10 cellular contexts compared by ENCODE assay signal in genomic region chr9:16202913-16203734, GRCh38.
DNase-seq lines count a peak whose midpoint lies in the region; ATAC-seq and TF ChIP-seq lines count a peak whose summit lies in the region.
"Had no signal": no experiment of that assay in that cellular context is flagged by ENCODE, and none has a peak within 500 bp of the region (broad histone marks: within the 10 kb centered on the region; RNA-seq: fewer than 3 reads in every experiment).

No MANE protein-coding gene starts in this region.

- H3K36me3 Mint-ChIP-seq in endodermal cell (ENCODE audit: low read depth): no peaks in the 10 kb centered on the region
- H3K36me3 Mint-ChIP-seq in nephron (ENCODE audit: low read depth): no peaks in the 10 kb centered on the region

- no peak overlapping the region for H3K27ac Mint-ChIP-seq in endodermal cell
- peak overlapping the region; percentile 41 to 74 (median 73) for H3K27ac Mint-ChIP-seq in nephron

- peak; percentile 50 for DNase-seq in AG09319 (ENCODE audit: extremely low read depth, low read depth)
- DNase-seq in M059J (ENCODE audit: low read depth): peak; percentile 96
- DNase-seq in endodermal cell: peak; percentile 64
- no peak for DNase-seq in hippocampal formation (lab: John Stamatoyannopoulos, UW)
- DNase-seq in DMS79 (lab: John Stamatoyannopoulos, UW): no peak
- no peak for DNase-seq in activated naive CD4-positive, alpha-beta T cell treated with Interleukin-2 at 50 U/mL for 16 hours
- DNase-seq: stimulated activated naive CD8-positive, alpha-beta T cell treated with anti-CD3 and anti-CD28 coated beads, Interleukin-15, amount 100 ng/mL, for 72 hours had no signal

- H3K4me1 Mint-ChIP-seq in endodermal cell: peaks cover 5% of the 10 kb centered on the region
- H3K4me1 Mint-ChIP-seq in nephron: peaks cover 57% of the 10 kb centered on the region

- H3K4me1 ChIP-seq in endodermal cell (ENCODE audit: control insufficient read depth, insufficient read depth, low read length): no peaks in the 10 kb centered on the region

- no peaks in the 10 kb centered on the region for H3K9me3 ChIP-seq in endodermal cell (ENCODE audit: control insufficient read depth, low read length)

- 83 to 88% methylated on average over 15 to 17 of the region's 17 CpGs for WGBS in endodermal cell (ENCODE audit: insufficient coverage in 1 of 2, insufficient read length in 1 of 2), 2 experiments

- no peaks in the 10 kb centered on the region for H3K27me3 Mint-ChIP-seq in endodermal cell (ENCODE audit: insufficient read depth)
- H3K27me3 Mint-ChIP-seq in nephron (ENCODE audit: low read depth): no peaks in the 10 kb centered on the region

- no peak overlapping the region for H3K4me3 Mint-ChIP-seq in endodermal cell
- H3K4me3 Mint-ChIP-seq in nephron: no peak overlapping the region
- H3K4me3 Mint-ChIP-seq: stimulated activated naive CD8-positive, alpha-beta T cell treated with anti-CD3 and anti-CD28 coated beads, Interleukin-15, amount 100 ng/mL, for 72 hours had no signal

- ATAC-seq in HG02870 (IDR thresholded peaks at IDR 0.05; ENCODE audit: unreplicated experiment): no peak
- ATAC-seq: Panc1; stimulated activated naive CD8-positive, alpha-beta T cell treated with anti-CD3 and anti-CD28 coated beads, Interleukin-15, amount 100 ng/mL, for 72 hours had no signal

- H3K36me3 ChIP-seq in endodermal cell (ENCODE audit: control insufficient read depth, insufficient read depth, low read length): no peaks in the 10 kb centered on the region

- no peaks in the 10 kb centered on the region for H3K27me3 ChIP-seq in endodermal cell (ENCODE audit: control insufficient read depth, insufficient read depth, low read length, poor library complexity, severe bottlenecking)

- H3K9ac ChIP-seq in endodermal cell (ENCODE audit: extremely low read depth, low read length, poor library complexity, severe bottlenecking): no peak overlapping the region

- no peak overlapping the region for H3K4me3 ChIP-seq in endodermal cell (ENCODE audit: low read length)

- H3K9me3 Mint-ChIP-seq in endodermal cell: no peaks in the 10 kb centered on the region
- no peaks in the 10 kb centered on the region for H3K9me3 Mint-ChIP-seq in nephron

- TF ChIP-seq CTCF in AG09319 (IDR thresholded peaks at IDR 0.05; ENCODE audit: low read depth, low read length) (no peak), endodermal cell (conservative IDR thresholded peaks at IDR 0.05) (no peak), nephron (IDR thresholded peaks at IDR 0.05; ENCODE audit: unreplicated experiment in 3 of 3) (no peak)

- H3K27ac ChIP-seq in endodermal cell (ENCODE audit: low read depth, low read length): no peak overlapping the region

Comparison
In these comparisons a context has a peak if more than half of its experiments do, and no peak if none do; other contexts are left out.
1. DNase-seq: peak in AG09319 (single experiment), M059J (single experiment) and endodermal cell (single experiment); none in hippocampal formation (0 of 2), DMS79 (single experiment) and activated naive CD4-positive, alpha-beta T cell treated with Interleukin-2 at 50 U/mL for 16 hours (single experiment).